1 cellular context compared by ENCODE assay signal in the genomic region with DNA sequence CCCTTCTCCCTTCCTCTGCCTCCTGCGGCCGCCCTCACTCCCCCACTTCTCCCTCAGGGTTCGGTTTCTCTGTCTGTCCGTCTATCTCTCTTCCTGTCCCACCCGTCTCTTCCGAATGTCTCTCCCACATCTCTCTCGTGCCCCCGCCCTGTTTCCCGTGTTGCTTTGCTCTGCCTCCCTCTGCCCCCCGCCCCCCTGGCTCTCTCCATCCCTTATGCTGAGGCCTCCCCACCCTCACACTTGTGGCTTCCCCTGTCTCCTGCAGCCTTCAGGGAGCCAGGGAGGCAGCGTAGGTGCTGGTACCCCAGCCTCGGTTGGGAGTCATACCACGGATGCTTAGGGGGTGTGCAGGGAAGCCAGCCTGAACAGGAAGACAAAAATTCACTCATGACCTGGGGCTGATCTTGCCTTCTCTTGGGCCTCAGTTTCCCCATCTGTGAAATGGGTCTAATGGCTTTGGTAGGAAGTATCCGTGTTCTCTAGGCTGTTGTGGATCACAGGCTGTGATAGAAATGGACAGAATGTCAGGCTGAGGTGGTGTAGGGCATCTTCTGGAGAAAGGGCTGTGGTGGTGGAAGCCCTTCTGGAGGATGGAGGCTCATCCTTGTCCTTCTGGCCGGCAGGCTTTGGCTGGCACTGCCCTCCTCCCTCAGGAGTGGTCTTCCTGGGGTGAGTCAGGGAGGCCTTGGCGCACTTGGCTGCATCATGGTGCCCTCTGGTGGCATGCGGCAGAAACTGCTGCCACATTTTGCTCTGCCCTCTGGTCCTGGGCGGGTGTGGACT.
TF ChIP-seq lines count a peak whose summit lies in the region.

No MANE protein-coding gene starts in this region.

TF ChIP-seq in GM23338, 12 proteins besides CTCF, POLR2A, EP300 and RAD21 (continued from another document):
- TF ChIP-seq ZNF462 (CRISPR knock-in tag; IDR thresholded peaks at IDR 0.05) (no peak), ZNF114 (CRISPR knock-in tag; IDR thresholded peaks at IDR 0.05) (no peak), EZH2 (IDR thresholded peaks at IDR 0.05; ENCODE audit: low read depth, unreplicated experiment) (no peak), STAT1 (IDR thresholded peaks at IDR 0.05; ENCODE audit: unreplicated experiment) (no peak), JUNB (IDR thresholded peaks at IDR 0.05; ENCODE audit: unreplicated experiment) (no peak)
